In genomic region chr7:44466300-44467216, GRCh38 we compare ENCODE assay signal across 13 cellular contexts. TPM values are rescaled to one million over a fixed set of nuclear protein-coding genes. Genes with fewer than 3 reads are reported as not detected.
DNase-seq lines count a peak whose midpoint lies in the region; ATAC-seq and TF ChIP-seq lines count a peak whose summit lies in the region.
"Had no signal": no experiment of that assay in that cellular context is flagged by ENCODE, and none has a peak within 500 bp of the region (broad histone marks: within the 10 kb centered on the region; RNA-seq: fewer than 3 reads in every experiment).

No MANE protein-coding gene starts in this region.

- peak overlapping the region; percentile 54 for H3K4me3 Mint-ChIP-seq in natural killer cell treated with Interleukin-12 subunit alpha and Interleukin-12 subunit beta and Interleukin-15 and Interleukin-18, amount 100 ng/mL, for 72 hours
- H3K4me3 Mint-ChIP-seq in WTC11 = no peak overlapping the region

- H3K27ac Mint-ChIP-seq in natural killer cell treated with Interleukin-12 subunit alpha and Interleukin-12 subunit beta and Interleukin-15 and Interleukin-18, amount 100 ng/mL, for 72 hours = peak overlapping the region; percentile 47 to 78
- H3K27ac Mint-ChIP-seq in WTC11 = no peak overlapping the region

- H3K4me2 ChIP-seq in DOHH2 (ENCODE audit: low read length) = peak overlapping the region; percentile 32
- H3K4me2 ChIP-seq: hepatocyte had no signal

- peaks cover 78% of the 10 kb centered on the region for H3K4me1 ChIP-seq in DOHH2 (ENCODE audit: control insufficient read depth, low read length)
- H3K4me1 ChIP-seq in sigmoid colon = peaks cover 0 to 18% (median 8%) of the 10 kb centered on the region in 4 donors

- H3K27ac ChIP-seq in DOHH2 (ENCODE audit: low read depth, low read length) = no peak overlapping the region
- no peak overlapping the region for H3K27ac ChIP-seq in sigmoid colon
- H3K27ac ChIP-seq: hepatocyte, SJCRH30, VCaP had no signal

- no peaks in the 10 kb centered on the region for H3K27me3 Mint-ChIP-seq in natural killer cell treated with Interleukin-12 subunit alpha and Interleukin-12 subunit beta and Interleukin-15 and Interleukin-18, amount 100 ng/mL, for 72 hours
- H3K27me3 Mint-ChIP-seq in WTC11 (ENCODE audit: low read depth) = no peaks in the 10 kb centered on the region

- 88 to 92% methylated on average over 4 of the region's 4 CpGs for WGBS in sigmoid colon, 2 donors

- ATAC-seq in natural killer cell treated with Interleukin-12 subunit alpha and Interleukin-12 subunit beta and Interleukin-15 and Interleukin-18, amount 100 ng/mL, for 72 hours = peak; percentile 69
- ATAC-seq in WTC11 = no peak

- no peaks in the 10 kb centered on the region for H3K9me3 ChIP-seq in DOHH2 (ENCODE audit: control insufficient read depth, insufficient read depth, low read length)
- no peaks in the 10 kb centered on the region for H3K9me3 ChIP-seq in MG63
- no peaks in the 10 kb centered on the region for H3K9me3 ChIP-seq in sigmoid colon
- H3K9me3 ChIP-seq: SJCRH30 had no signal

- no peaks in the 10 kb centered on the region for H3K27me3 ChIP-seq in DOHH2 (ENCODE audit: control insufficient read depth, low read length)
- no peaks in the 10 kb centered on the region for H3K27me3 ChIP-seq in MG63
- no peaks in the 10 kb centered on the region for H3K27me3 ChIP-seq in sigmoid colon
- H3K27me3 ChIP-seq: hepatocyte, SJCRH30 had no signal

- H3K4me3 ChIP-seq in DOHH2 (ENCODE audit: low read length) (no peak overlapping the region), MG63 (no peak overlapping the region), sigmoid colon (no peak overlapping the region)
- H3K4me3 ChIP-seq: hepatocyte, lung, SJCRH30 had no signal

- H3K9me2 ChIP-seq in DOHH2 (replicated peaks; ENCODE audit: control insufficient read depth, low read length) = no peaks in the 10 kb centered on the region

- TF ChIP-seq CTCF in DOHH2 (IDR thresholded peaks at IDR 0.05; ENCODE audit: low read depth, low read length, poor library complexity, severe bottlenecking) (no peak), sigmoid colon (IDR thresholded peaks at IDR 0.05) (no peak), WTC11 (IDR thresholded peaks at IDR 0.05) (no peak)

- no peak for TF ChIP-seq EP300 in sigmoid colon (IDR thresholded peaks at IDR 0.05)

- H3K36me3 Mint-ChIP-seq in natural killer cell treated with Interleukin-12 subunit alpha and Interleukin-12 subunit beta and Interleukin-15 and Interleukin-18, amount 100 ng/mL, for 72 hours = peaks cover 14% of the 10 kb centered on the region
- peaks cover 23% of the 10 kb centered on the region for H3K36me3 Mint-ChIP-seq in WTC11

- H3K36me3 ChIP-seq in DOHH2 (ENCODE audit: control insufficient read depth, low read length) (peaks cover 82% of the 10 kb centered on the region), MG63 (peaks cover 48% of the 10 kb centered on the region), sigmoid colon (peaks cover 0 to 34% (median 0%) of the 10 kb centered on the region in 4 donors)

- H3K9me3 Mint-ChIP-seq in natural killer cell treated with Interleukin-12 subunit alpha and Interleukin-12 subunit beta and Interleukin-15 and Interleukin-18, amount 100 ng/mL, for 72 hours = no peaks in the 10 kb centered on the region
- no peaks in the 10 kb centered on the region for H3K9me3 Mint-ChIP-seq in WTC11

- DNase-seq in MG63 = peak; percentile 71
- peak; percentile 51 for DNase-seq in dermis blood vessel endothelial cell
- peak; percentile 66 for DNase-seq in natural killer cell treated with Interleukin-12 subunit alpha and Interleukin-12 subunit beta and Interleukin-15 and Interleukin-18, amount 100 ng/mL, for 72 hours (ENCODE audit: low spot score)
- no peak for DNase-seq in islet precursor cell
- DNase-seq in sigmoid colon = no peak
- DNase-seq in WTC11 (ENCODE audit: low spot score) = no peak
- DNase-seq: NCI-H1417; SJCRH30; stimulated activated CD4-positive, alpha-beta T cell treated with anti-CD3 and anti-CD28 coated beads, Interleukin-4, amount 100 ng/mL, for 4 hours had no signal

- CTCF ChIA-PET in WTC11 (lab: Charles Lee) = no interaction called here

- peaks cover 4% of the 10 kb centered on the region; the same call in 1 of the 2 replicates for H4K20me1 ChIP-seq in DOHH2 (ENCODE audit: control insufficient read depth, insufficient read depth, low read depth, low read length)

- H3K4me1 Mint-ChIP-seq in natural killer cell treated with Interleukin-12 subunit alpha and Interleukin-12 subunit beta and Interleukin-15 and Interleukin-18, amount 100 ng/mL, for 72 hours (ENCODE audit: low read depth in 2 of 2) = peaks cover 43 to 45% of the 10 kb centered on the region in 2 donors
- peaks cover 1% of the 10 kb centered on the region; the same call in 1 of the 2 replicates for H3K4me1 Mint-ChIP-seq in WTC11

- H3F3A ChIP-seq in DOHH2 (ENCODE audit: control insufficient read depth, insufficient read depth) = peaks cover 15% of the 10 kb centered on the region

- POLR2A ChIA-PET in WTC11 (lab: Charles Lee) = interaction anchor here (1.4 kb wide), 1 partner anchor 32 kb away, joined by 4 read pairs; no protein-coding TSS in a partner anchor

- H3K79me2 ChIP-seq in DOHH2 (ENCODE audit: control insufficient read depth, low read length) = peaks cover 91% of the 10 kb centered on the region

- no peak for TF ChIP-seq POLR2A in sigmoid colon (IDR thresholded peaks at IDR 0.05)

- intact Hi-C loops in sigmoid colon (cut with DNase I) = no loop called here

TF ChIP-seq in WTC11, 78 proteins besides CTCF, POLR2A, EP300 and RAD21 (continues in another document):
- TF ChIP-seq NFE2L1 (CRISPR knock-in tag; IDR thresholded peaks at IDR 0.05) (no peak), E2F4 (CRISPR knock-in tag; IDR thresholded peaks at IDR 0.05; ENCODE audit: borderline replicate concordance, low read depth) (no peak), ATF2 (CRISPR knock-in tag; IDR thresholded peaks at IDR 0.05; ENCODE audit: borderline replicate concordance, low read depth) (no peak), SOX15 (CRISPR knock-in tag; IDR thresholded peaks at IDR 0.05) (no peak), ZNF512 (CRISPR knock-in tag; IDR thresholded peaks at IDR 0.05; ENCODE audit: borderline replicate concordance) (no peak), ZNF396 (CRISPR knock-in tag; IDR thresholded peaks at IDR 0.05; ENCODE audit: borderline replicate concordance) (no peak), RELA (CRISPR knock-in tag; IDR thresholded peaks at IDR 0.05; ENCODE audit: borderline replicate concordance) (no peak), NR2C2 (CRISPR knock-in tag; IDR thresholded peaks at IDR 0.05) (no peak)

RNA-seq across cellular contexts. Expression of gene NUDCD3, which starts 23.9 kb away (rescaled TPM):
- total RNA-seq in MG63 (2014; rRNA removed; shearing (Covaris generic); ENCODE audit: low replicate concordance) = 23.1 and 32.8 TPM in 2 replicates
- total RNA-seq in dermis blood vessel endothelial cell (71.6 and 143 TPM in 2 replicates), sigmoid colon (10 to 100 TPM; 23.5 to 50.5 (median 47.1) TPM), WTC11 (2021) (71.8 to 83.9 TPM (median 82.7 TPM) in 3 replicates)
- total RNA-seq in natural killer cell treated with Interleukin-12 subunit alpha and Interleukin-12 subunit beta and Interleukin-15 and Interleukin-18, amount 100 ng/mL, for 72 hours = 100 to 1,000 TPM in 1 of 2 donors, 10 to 100 TPM in 1; 70.8 to 108 TPM
- polyA plus RNA-seq in sigmoid colon = 10 to 100 TPM; 14.3 to 37.2 (median 15.6) TPM

Comparison
In these comparisons a context has a peak if more than half of its experiments do, and no peak if none do; other contexts are left out.
1. DNase-seq: peak in MG63 (single experiment), dermis blood vessel endothelial cell (single experiment) and natural killer cell treated with Interleukin-12 subunit alpha and Interleukin-12 subunit beta and Interleukin-15 and Interleukin-18, amount 100 ng/mL, for 72 hours (single experiment); none in islet precursor cell (single experiment), sigmoid colon (single experiment) and WTC11 (single experiment).